1 cellular context compared by ENCODE assay signal in genomic region chr11:94639901-94640721, GRCh38.
TF ChIP-seq lines count a peak whose summit lies in the region.

No MANE protein-coding gene starts in this region.

TF ChIP-seq in GM23338, 12 proteins besides CTCF, POLR2A, EP300 and RAD21 (continued from another document):
- TF ChIP-seq ZNF462 (CRISPR knock-in tag; IDR thresholded peaks at IDR 0.05) (no peak), NANOG (IDR thresholded peaks at IDR 0.05; ENCODE audit: borderline replicate concordance) (no peak), ZNF114 (CRISPR knock-in tag; IDR thresholded peaks at IDR 0.05) (no peak), POLR2AphosphoS5 (IDR thresholded peaks at IDR 0.05; ENCODE audit: low read depth) (no peak), CREB1 (CRISPR knock-in tag; IDR thresholded peaks at IDR 0.05; ENCODE audit: low read depth) (no peak), EZH2phosphoT487 (IDR thresholded peaks at IDR 0.05; ENCODE audit: unreplicated experiment) (no peak)
